Comparison of ENCODE assay signal across 10 cellular contexts in the genomic region with DNA sequence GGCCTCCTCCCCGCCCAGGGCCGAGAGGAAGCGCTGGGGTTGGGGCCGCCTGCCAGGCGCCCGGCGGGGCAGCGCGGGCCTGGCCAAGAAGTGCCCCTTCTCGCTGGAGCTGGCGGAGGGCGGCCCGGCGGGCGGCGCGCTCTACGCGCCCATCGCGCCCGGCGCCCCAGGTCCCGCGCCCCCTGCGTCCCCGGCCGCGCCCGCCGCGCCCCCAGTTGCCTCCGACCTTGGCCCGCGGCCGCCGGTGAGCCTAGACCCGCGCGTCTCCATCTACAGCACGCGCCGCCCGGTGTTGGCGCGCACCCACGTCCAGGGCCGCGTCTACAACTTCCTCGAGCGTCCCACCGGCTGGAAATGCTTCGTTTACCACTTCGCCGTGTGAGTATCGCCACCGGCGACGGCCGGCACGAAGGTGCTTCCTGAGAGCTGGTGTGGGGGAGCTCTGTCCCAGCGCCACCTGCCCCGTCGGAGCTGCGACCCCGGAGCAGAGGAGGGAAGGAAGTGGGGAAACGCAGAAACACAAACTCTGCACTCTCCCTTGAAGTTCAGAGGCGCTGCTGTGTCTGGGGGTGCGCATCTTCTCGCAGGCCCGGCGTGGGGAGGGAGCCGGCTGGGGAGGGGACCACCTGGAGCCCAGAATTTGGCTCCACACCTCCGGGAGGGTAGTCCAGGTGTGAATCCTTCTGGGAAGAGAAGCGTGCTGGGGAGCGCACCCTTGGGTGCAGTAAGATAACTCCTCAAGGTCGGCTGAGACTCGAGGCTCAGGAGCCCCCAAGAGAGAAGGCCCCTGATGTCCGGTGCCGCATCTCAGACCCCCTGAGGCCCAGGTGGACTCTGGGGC. TPM values are rescaled to one million over a fixed set of nuclear protein-coding genes. Genes with fewer than 3 reads are reported as not detected.
DNase-seq lines count a peak whose midpoint lies in the region; ATAC-seq, FAIRE-seq and TF ChIP-seq lines count a peak whose summit lies in the region.
"Had no signal": no experiment of that assay in that cellular context is flagged by ENCODE, and none has a peak within 500 bp of the region (broad histone marks: within the 10 kb centered on the region; RNA-seq: fewer than 3 reads in every experiment).

No MANE protein-coding gene starts in this region.

- peak; percentile 73 for DNase-seq in activated effector memory CD4-positive, alpha-beta T cell treated with anti-CD3 and anti-CD28 coated beads, Interleukin-2, amount 50 U/mL, for 16 hours
- no peak for DNase-seq in activated effector memory CD4-positive, alpha-beta T cell treated with Interleukin-2 at 50 U/mL for 16 hours
- DNase-seq in adrenal gland: peak in 2 of 7 donors; percentile 29 to 55
- peak; percentile 44 for DNase-seq in ureter (ENCODE audit: low spot score)
- DNase-seq in GM12892 (ENCODE audit: insufficient read length): no peak
- DNase-seq: DMS153 had no signal

- 4 to 15% (median 6%) methylated on average over 17 to 79 of the region's 80 CpGs for WGBS in adrenal gland, 4 donors
- 13 to 14% methylated on average over 45 to 55 of the region's 80 CpGs for WGBS in mesodermal cell (ENCODE audit: insufficient coverage in 2 of 2), 2 experiments

- FAIRE-seq in GM12892 (lab: Jason Lieb, UNC): no peak

- peak overlapping the region; percentile 34 to 88 (median 76) for H3K4me3 ChIP-seq in adrenal gland
- H3K4me3 ChIP-seq in mesodermal cell (ENCODE audit: extremely low read depth, insufficient read depth, low read length, poor library complexity, severe bottlenecking): peak overlapping the region; percentile 11

- H3K27ac ChIP-seq in adrenal gland (peak overlapping the region; percentile 34 to 91 (median 73)), mesodermal cell (ENCODE audit: low read depth, low read length, severe bottlenecking) (no peak overlapping the region)

- no peaks in the 10 kb centered on the region for H3K9me3 ChIP-seq in adrenal gland (replicated peaks in 1 of 3)
- H3K9me3 ChIP-seq in mesodermal cell (ENCODE audit: control insufficient read depth, low read length): no peaks in the 10 kb centered on the region

- ATAC-seq in GM18517 (IDR thresholded peaks at IDR 0.05; ENCODE audit: unreplicated experiment) (no peak), HG03521 (IDR thresholded peaks at IDR 0.05; ENCODE audit: unreplicated experiment) (no peak)

- TF ChIP-seq CTCF in adrenal gland (IDR thresholded peaks at IDR 0.05): no peak

- intact Hi-C loops in adrenal gland (cut with DNase I): loop anchor here (5.0 kb wide), 2 partner anchors 37 to 82 kb away; no protein-coding TSS in a partner anchor

- H3K27me3 ChIP-seq in adrenal gland: no peaks in the 10 kb centered on the region

- H3K4me1 ChIP-seq in adrenal gland (replicated peaks in 1 of 2): peaks cover 41 to 42% of the 10 kb centered on the region in 2 donors
- H3K4me1 ChIP-seq in mesodermal cell (ENCODE audit: control insufficient read depth, insufficient read depth, low read length, poor library complexity, severe bottlenecking): no peaks in the 10 kb centered on the region

- no peak for TF ChIP-seq POLR2A in adrenal gland (IDR thresholded peaks at IDR 0.05)
- no peak for TF ChIP-seq POLR2A in GM12892 (IDR thresholded peaks at IDR 0.05; ENCODE audit: low read depth, low read length)

- no peaks in the 10 kb centered on the region for H3K36me3 ChIP-seq in adrenal gland (replicated peaks in 1 of 2)
- no peaks in the 10 kb centered on the region for H3K36me3 ChIP-seq in mesodermal cell (ENCODE audit: control insufficient read depth, insufficient read depth, low read length)

RNA-seq across cellular contexts. Expression of a gene that starts 0.5 kb away (rescaled TPM):
- 100 to 1,000 TPM; 305 to 447 (median 355) TPM for total RNA-seq in adrenal gland
- 100 to 1,000 TPM; 158 to 231 (median 182) TPM for polyA plus RNA-seq in adrenal gland
- 1.6 TPM for polyA plus RNA-seq in mesodermal cell (2013, experiment 1 of 2)
- 0.86 TPM for polyA plus RNA-seq in mesodermal cell (2013, experiment 2 of 2)
- total RNA-seq in ureter: 63.0 TPM
- polyA plus RNA-seq in GM12892 (2012; ENCODE audit: missing spikeins): not detected
- total RNA-seq: lung microvascular endothelial cell had no signal

RNA-seq across cellular contexts. Expression of a gene that starts 1.0 kb away (rescaled TPM):
- total RNA-seq in adrenal gland: 1 to 10 TPM in 3 of 8 donors, under 1 TPM in 5; 0.32 to 2.4 (median 0.83) TPM
- polyA plus RNA-seq in adrenal gland: 1 to 10 TPM in 2 of 3 donors, not detected in 1; 3.0 to 7.4 TPM
- 0.07 TPM for polyA plus RNA-seq in mesodermal cell (2013, experiment 1 of 2)
- polyA plus RNA-seq in mesodermal cell (2013, experiment 2 of 2): 0.15 TPM
- 0.60 TPM for total RNA-seq in ureter
- polyA plus RNA-seq in GM12892 (2012; ENCODE audit: missing spikeins): not detected
- total RNA-seq: lung microvascular endothelial cell had no signal

RNA-seq across cellular contexts. Expression of a gene that starts 44.8 kb away (rescaled TPM):
- total RNA-seq in adrenal gland: 10 to 100 TPM; 28.7 to 53.6 (median 35.2) TPM
- 10 to 100 TPM in 2 of 3 donors, 1 to 10 TPM in 1; 3.4 to 94.6 (median 69.6) TPM for polyA plus RNA-seq in adrenal gland
- polyA plus RNA-seq in mesodermal cell (2013, experiment 1 of 2): 33.0 TPM
- polyA plus RNA-seq in mesodermal cell (2013, experiment 2 of 2): 33.4 TPM
- 41.6 TPM for total RNA-seq in ureter
- polyA plus RNA-seq in GM12892 (2012; ENCODE audit: missing spikeins): 10.4 TPM

Comparison
In these comparisons a context has a peak if more than half of its experiments do, and no peak if none do; other contexts are left out.
1. DNase-seq: peak in activated effector memory CD4-positive, alpha-beta T cell treated with anti-CD3 and anti-CD28 coated beads, Interleukin-2, amount 50 U/mL, for 16 hours (single experiment) and ureter (single experiment); none in activated effector memory CD4-positive, alpha-beta T cell treated with Interleukin-2 at 50 U/mL for 16 hours (single experiment) and GM12892 (single experiment).